ENCODE assay signal across 1 cellular context in genomic region chr10:58089739-58090138, GRCh38.
TF ChIP-seq lines count a peak whose summit lies in the region.

No MANE protein-coding gene starts in this region.

TF ChIP-seq in GM23338, 12 proteins besides CTCF, POLR2A, EP300 and RAD21 (continued from another document):
- TF ChIP-seq ZNF462 (CRISPR knock-in tag; IDR thresholded peaks at IDR 0.05) = no peak
- TF ChIP-seq ZNF114 (CRISPR knock-in tag; IDR thresholded peaks at IDR 0.05) = no peak
- no peak for TF ChIP-seq REST (IDR thresholded peaks at IDR 0.05; ENCODE audit: unreplicated experiment)
- no peak for TF ChIP-seq POLR2AphosphoS5 (IDR thresholded peaks at IDR 0.05; ENCODE audit: low read depth)
